8 cellular contexts compared by ENCODE assay signal in the genomic region with DNA sequence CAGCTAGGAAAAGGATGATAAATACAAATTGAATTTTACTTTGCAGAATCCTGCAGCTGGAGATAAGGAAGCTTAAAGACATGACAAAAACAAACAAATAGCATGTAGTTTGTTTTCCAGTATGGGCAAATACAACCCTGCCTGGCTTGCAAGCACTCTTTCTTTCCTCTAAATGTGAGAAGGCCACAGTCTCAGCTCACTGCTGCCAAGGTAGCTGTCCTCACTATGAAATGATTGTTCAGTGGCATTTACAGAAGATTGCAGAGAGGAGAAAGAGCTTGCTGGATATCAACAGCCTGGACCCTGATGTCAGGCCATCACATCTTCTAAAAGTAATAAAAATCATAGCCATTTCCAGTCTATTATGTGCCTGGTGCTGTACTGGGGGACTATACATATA.
"Had no signal": no experiment of that assay in that cellular context is flagged by ENCODE, and none has a peak within 500 bp of the region (broad histone marks: within the 10 kb centered on the region; RNA-seq: fewer than 3 reads in every experiment).

No MANE protein-coding gene starts in this region.

- DNase-seq: GDM1, GF-D8 had no signal

- H3K4me3 ChIP-seq: GM12878 had no signal

- ATAC-seq: GM12878 had no signal

- FAIRE-seq: G401.6, GM12878, GM12891, GM12892, GM18507, GM19239 had no signal
